Comparison of ENCODE assay signal across 8 cellular contexts in genomic region chr17:67546578-67547527, GRCh38.
A peak's percentile ranks its signal among the peaks of the same experiment; 100 is the strongest.
DNase-seq lines count a peak whose midpoint lies in the region; ATAC-seq and TF ChIP-seq lines count a peak whose summit lies in the region.

No MANE protein-coding gene starts in this region.

- H3K36me3 ChIP-seq in body of pancreas (replicated peaks in 1 of 2; ENCODE audit: insufficient read depth in 1 of 2, low read depth in 2 of 2) (no peaks in the 10 kb centered on the region), mesenchymal stem cell (ENCODE audit: control insufficient read depth in 1 of 2, insufficient read depth in 2 of 2, low read depth in 1 of 2, low read length in 2 of 2) (no peaks in the 10 kb centered on the region), neuronal stem cell (replicated peaks in 1 of 2; ENCODE audit: control insufficient read depth in 2 of 2, insufficient read depth in 2 of 2, low read length in 2 of 2) (no peaks in the 10 kb centered on the region)

- intact Hi-C loops in natural killer cell (cut with micrococcal nuclease) (no loop called here), body of pancreas (cut with DNase I) (no loop called here)

- H3K27me3 Mint-ChIP-seq in natural killer cell treated with Interleukin-12 subunit alpha and Interleukin-12 subunit beta and Interleukin-15 and Interleukin-18, amount 100 ng/mL, for 72 hours: no peaks in the 10 kb centered on the region
- no peaks in the 10 kb centered on the region for H3K27me3 Mint-ChIP-seq in natural killer cell (ENCODE audit: low read depth in 2 of 2)

- no peak overlapping the region for H3K4me3 ChIP-seq in body of pancreas
- H3K4me3 ChIP-seq in mesenchymal stem cell (ENCODE audit: insufficient read depth in 1 of 2, low read depth in 1 of 2, low read length in 2 of 2): no peak overlapping the region
- no peak overlapping the region for H3K4me3 ChIP-seq in neuronal stem cell (ENCODE audit: low read length in 2 of 2)

- H3K18ac ChIP-seq in mesenchymal stem cell (ENCODE audit: low read depth in 1 of 2, low read length in 2 of 2) (peak overlapping the region in 1 of 2 experiments; percentile 28), neuronal stem cell (ENCODE audit: low read length) (no peak overlapping the region)

- H2BK5ac ChIP-seq in mesenchymal stem cell (ENCODE audit: low read depth, low read length, poor library complexity, severe bottlenecking) (no peak overlapping the region), neuronal stem cell (ENCODE audit: low read length) (no peak overlapping the region)

- H3K4ac ChIP-seq in mesenchymal stem cell (ENCODE audit: low read depth in 1 of 2, low read length in 2 of 2) (no peak overlapping the region), neuronal stem cell (ENCODE audit: low read length) (no peak overlapping the region)

- no peak overlapping the region for H3K4me3 Mint-ChIP-seq in natural killer cell treated with Interleukin-12 subunit alpha and Interleukin-12 subunit beta and Interleukin-15 and Interleukin-18, amount 100 ng/mL, for 72 hours
- no peak overlapping the region for H3K4me3 Mint-ChIP-seq in natural killer cell

- H2AFZ ChIP-seq in mesenchymal stem cell (ENCODE audit: low read depth, low read length): no peak overlapping the region
- no peak overlapping the region for H2AFZ ChIP-seq in neuronal stem cell (ENCODE audit: low read length)

- H3K4me1 ChIP-seq in body of pancreas (peaks cover 18% of the 10 kb centered on the region), mesenchymal stem cell (ENCODE audit: control insufficient read depth, insufficient read depth, low read depth, low read length) (peaks cover 3% of the 10 kb centered on the region), neuronal stem cell (ENCODE audit: control insufficient read depth in 2 of 2, insufficient read depth in 1 of 2, low read depth in 1 of 2, low read length in 2 of 2) (peaks cover 1 to 3% of the 10 kb centered on the region in 2 donors)

- H3K4me2 ChIP-seq in mesenchymal stem cell (ENCODE audit: low read length, poor library complexity, severe bottlenecking) (no peak overlapping the region), neuronal stem cell (ENCODE audit: insufficient read depth, low read length, poor library complexity, severe bottlenecking) (no peak overlapping the region)

- H3K9me3 ChIP-seq in body of pancreas (no peaks in the 10 kb centered on the region), mesenchymal stem cell (ENCODE audit: control insufficient read depth, low read length) (no peaks in the 10 kb centered on the region), neuronal stem cell (replicated peaks in 1 of 2; ENCODE audit: control insufficient read depth in 2 of 2, insufficient read depth in 1 of 2, low read depth in 1 of 2, low read length in 2 of 2) (no peaks in the 10 kb centered on the region)

- H3K79me1 ChIP-seq in mesenchymal stem cell (replicated peaks; ENCODE audit: low read length, poor library complexity, severe bottlenecking): peaks cover 2% of the 10 kb centered on the region
- no peaks in the 10 kb centered on the region for H3K79me1 ChIP-seq in neuronal stem cell (ENCODE audit: low read depth, low read length)

- no peaks in the 10 kb centered on the region for H3K9me3 Mint-ChIP-seq in natural killer cell treated with Interleukin-12 subunit alpha and Interleukin-12 subunit beta and Interleukin-15 and Interleukin-18, amount 100 ng/mL, for 72 hours
- H3K9me3 Mint-ChIP-seq in natural killer cell: no peaks in the 10 kb centered on the region

- H3K27ac ChIP-seq in body of pancreas: peak overlapping the region; percentile 2 to 54 (median 34)
- no peak overlapping the region for H3K27ac ChIP-seq in mesenchymal stem cell (ENCODE audit: low read length, poor library complexity, severe bottlenecking)
- no peak overlapping the region for H3K27ac ChIP-seq in neuronal stem cell (replicated peaks; ENCODE audit: low read length)

- TF ChIP-seq CTCF in natural killer cell (IDR thresholded peaks at IDR 0.05) (no peak), body of pancreas (IDR thresholded peaks at IDR 0.05) (no peak)

- H4K8ac ChIP-seq in mesenchymal stem cell (ENCODE audit: low read length): no peak overlapping the region
- no peak overlapping the region for H4K8ac ChIP-seq in neuronal stem cell (ENCODE audit: low read depth, low read length)

- H3K4me1 Mint-ChIP-seq in natural killer cell treated with Interleukin-12 subunit alpha and Interleukin-12 subunit beta and Interleukin-15 and Interleukin-18, amount 100 ng/mL, for 72 hours (ENCODE audit: low read depth in 2 of 2): peaks cover 39 to 40% of the 10 kb centered on the region in 2 donors
- H3K4me1 Mint-ChIP-seq in natural killer cell: peaks cover 58 to 72% of the 10 kb centered on the region in 2 donors

- H3K36me3 Mint-ChIP-seq in natural killer cell treated with Interleukin-12 subunit alpha and Interleukin-12 subunit beta and Interleukin-15 and Interleukin-18, amount 100 ng/mL, for 72 hours: no peaks in the 10 kb centered on the region
- no peaks in the 10 kb centered on the region for H3K36me3 Mint-ChIP-seq in natural killer cell

- no peak for DNase-seq in natural killer cell treated with Interleukin-12 subunit alpha and Interleukin-12 subunit beta and Interleukin-15 and Interleukin-18, amount 100 ng/mL, for 72 hours (ENCODE audit: low spot score)
- DNase-seq in natural killer cell (no peak), body of pancreas (peak; percentile 58 to 81 (median 70)), mesenchymal stem cell (peak; percentile 64), amniotic stem cell (lab: John Stamatoyannopoulos, UW) (no peak), neuronal stem cell (ENCODE audit: low spot score) (no peak)
- no peak for DNase-seq in stimulated activated CD8-positive, alpha-beta memory T cell treated with anti-CD3 and anti-CD28 coated beads, Interleukin-4, amount 100 ng/mL, for 48 hours

- H2BK15ac ChIP-seq in mesenchymal stem cell (ENCODE audit: low read depth, poor library complexity, severe bottlenecking) (no peak overlapping the region), neuronal stem cell (ENCODE audit: low read length) (no peak overlapping the region)

- peak overlapping the region; percentile 11 for H3K9ac ChIP-seq in mesenchymal stem cell (ENCODE audit: low read length)
- no peak overlapping the region for H3K9ac ChIP-seq in neuronal stem cell (ENCODE audit: low read depth, low read length, poor library complexity)

- ATAC-seq in natural killer cell treated with Interleukin-12 subunit alpha and Interleukin-12 subunit beta and Interleukin-15 and Interleukin-18, amount 100 ng/mL, for 72 hours: no peak
- ATAC-seq in natural killer cell (no peak), HG03095 (IDR thresholded peaks at IDR 0.05; ENCODE audit: unreplicated experiment) (peak; percentile 93), body of pancreas (peak; percentile 78)

- 48 to 51% methylated on average over 10 to 11 of the region's 11 CpGs for WGBS in body of pancreas, 2 donors
- WGBS in mesenchymal stem cell: 86% methylated on average over 9 of the region's 11 CpGs
- no CpG with 5 or more reads among the region's 11 CpGs for WGBS in neuronal stem cell (ENCODE audit: extremely low coverage in 2 of 2, insufficient read length in 2 of 2, insufficient replicate concordance in 1 of 2), 2 donors

- H3K14ac ChIP-seq in mesenchymal stem cell (ENCODE audit: low read length in 2 of 2) (no peak overlapping the region), neuronal stem cell (ENCODE audit: low read length) (no peak overlapping the region)

- peak overlapping the region; percentile 18 to 85 for H3K27ac Mint-ChIP-seq in natural killer cell treated with Interleukin-12 subunit alpha and Interleukin-12 subunit beta and Interleukin-15 and Interleukin-18, amount 100 ng/mL, for 72 hours
- peak overlapping the region in 1 of 2 donors; percentile 66 for H3K27ac Mint-ChIP-seq in natural killer cell

- H2AK5ac ChIP-seq in mesenchymal stem cell (ENCODE audit: low read length, severe bottlenecking): no peak overlapping the region
- H2AK5ac ChIP-seq in neuronal stem cell (ENCODE audit: low read depth, low read length): no peak overlapping the region

- H2BK12ac ChIP-seq in mesenchymal stem cell (ENCODE audit: low read length in 2 of 2): no peak overlapping the region
- H2BK12ac ChIP-seq in neuronal stem cell (ENCODE audit: low read length): no peak overlapping the region

- H2BK120ac ChIP-seq in mesenchymal stem cell (ENCODE audit: low read depth, low read length) (no peak overlapping the region), neuronal stem cell (ENCODE audit: low read depth, low read length) (no peak overlapping the region)

- H3K23ac ChIP-seq in mesenchymal stem cell (ENCODE audit: low read length in 2 of 2) (no peak overlapping the region), neuronal stem cell (ENCODE audit: low read depth, low read length, poor library complexity) (no peak overlapping the region)

- no peak for TF ChIP-seq POLR2A in body of pancreas (IDR thresholded peaks at IDR 0.05)

- H4K91ac ChIP-seq in mesenchymal stem cell (ENCODE audit: low read length) (no peak overlapping the region), neuronal stem cell (ENCODE audit: low read depth, low read length, poor library complexity) (no peak overlapping the region)

- no peaks in the 10 kb centered on the region for H3K27me3 ChIP-seq in body of pancreas
- H3K27me3 ChIP-seq in mesenchymal stem cell (ENCODE audit: control insufficient read depth in 1 of 2, insufficient read depth in 1 of 2, low read length in 2 of 2): no peaks in the 10 kb centered on the region
- no peaks in the 10 kb centered on the region for H3K27me3 ChIP-seq in neuronal stem cell (ENCODE audit: control insufficient read depth in 3 of 3, insufficient read depth in 3 of 3, low read depth in 1 of 3, low read length in 3 of 3)

Comparison
In these comparisons a context has a peak if more than half of its experiments do, and no peak if none do; other contexts are left out.
1. ATAC-seq: peak in HG03095 (single experiment) and body of pancreas (single experiment); none in natural killer cell treated with Interleukin-12 subunit alpha and Interleukin-12 subunit beta and Interleukin-15 and Interleukin-18, amount 100 ng/mL, for 72 hours (0 of 2) and natural killer cell (0 of 3).
2. DNase-seq: peak in body of pancreas (4 of 4) and mesenchymal stem cell (single experiment); none in natural killer cell treated with Interleukin-12 subunit alpha and Interleukin-12 subunit beta and Interleukin-15 and Interleukin-18, amount 100 ng/mL, for 72 hours (single experiment), natural killer cell (single experiment), amniotic stem cell (single experiment), stimulated activated CD8-positive, alpha-beta memory T cell treated with anti-CD3 and anti-CD28 coated beads, Interleukin-4, amount 100 ng/mL, for 48 hours (single experiment) and neuronal stem cell (single experiment).
3. H3K27ac ChIP-seq: peak in body of pancreas (4 of 4); none in mesenchymal stem cell (single experiment) and neuronal stem cell (single experiment).